8 cellular contexts compared by ENCODE assay signal in the genomic region with DNA sequence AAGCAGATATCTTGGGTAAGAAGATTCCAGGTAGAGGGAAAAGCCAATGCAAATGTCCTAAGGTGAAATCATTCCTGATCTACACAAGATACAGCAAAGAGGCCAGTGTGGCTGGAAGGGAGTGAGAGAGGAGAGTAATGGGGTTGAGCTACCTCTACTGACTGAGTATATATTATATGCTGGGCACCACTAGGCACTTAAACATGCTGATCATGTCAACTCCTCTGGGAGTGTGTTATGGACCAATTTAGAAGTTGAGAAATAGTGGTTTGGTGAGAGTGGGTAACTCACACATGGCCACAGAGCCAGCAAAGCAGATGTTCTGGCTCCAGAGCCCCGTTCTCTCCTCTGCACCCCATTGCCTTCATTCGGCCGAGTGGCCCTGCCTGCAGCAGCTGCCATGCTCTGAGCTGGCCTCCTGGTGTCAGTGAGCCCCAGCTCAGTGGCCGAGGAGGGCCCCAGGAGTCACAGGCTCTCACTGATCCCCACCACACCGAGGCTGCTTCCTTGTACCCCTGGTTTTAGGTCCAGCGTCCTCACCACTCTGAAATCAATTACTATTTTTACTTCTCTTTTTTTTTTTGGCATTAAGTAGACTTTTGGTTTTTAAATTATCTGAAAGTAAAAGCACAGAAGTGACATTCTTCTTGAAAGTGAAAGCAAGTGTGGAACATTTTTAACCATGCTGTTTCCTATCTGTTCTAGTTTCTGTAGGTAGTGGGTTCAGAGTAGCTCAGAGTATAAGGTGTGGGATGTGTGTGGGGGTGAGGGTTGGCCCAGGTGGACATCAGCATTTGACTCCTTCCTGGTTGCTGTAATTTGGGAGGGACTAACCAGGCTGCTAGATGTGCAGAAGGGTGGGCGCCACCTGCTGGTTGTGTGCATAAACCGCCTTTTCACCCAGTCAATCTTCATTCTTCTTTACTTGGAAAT. TPM values are rescaled to one million over a fixed set of nuclear protein-coding genes. Genes with fewer than 3 reads are reported as not detected.
A peak's percentile ranks its signal among the peaks of the same experiment; 100 is the strongest.
DNase-seq lines count a peak whose midpoint lies in the region; ATAC-seq and TF ChIP-seq lines count a peak whose summit lies in the region.

No MANE protein-coding gene starts in this region.

- in situ Hi-C loops in HAP-1 (cut with MboI; ENCODE audit: low sequenced_read_pairs): no loop called here

- H3K4me1 ChIP-seq in HAP-1: no peaks in the 10 kb centered on the region
- no peaks in the 10 kb centered on the region for H3K4me1 ChIP-seq in right lobe of liver

- DNase-seq in NCI-H524 (lab: John Stamatoyannopoulos, UW): peak; percentile 17 to 45
- DNase-seq in NCI-H524 treated with DMSO at 0.1 percent for 48 hours (lab: John Stamatoyannopoulos, UW): no peak
- DNase-seq in HAP-1 (ENCODE audit: low spot score in 2 of 2): peak; percentile 69 to 80
- DNase-seq in MG63: peak; percentile 67
- peak; percentile 83 for DNase-seq in WERI-Rb-1
- DNase-seq in cardiac fibroblast (ENCODE audit: low read depth in 2 of 2): peak; percentile 79 to 83
- peak; percentile 70 to 73 (median 72) for DNase-seq in right lobe of liver
- peak; percentile 31 for DNase-seq in stimulated activated CD8-positive, alpha-beta memory T cell treated with anti-CD3 and anti-CD28 coated beads, Interleukin-12 subunit alpha, Interleukin-12 subunit beta, amount 100 ng/mL, for 24 hours (ENCODE audit: extremely low read depth)

- H3K9me3 ChIP-seq in HAP-1: no peaks in the 10 kb centered on the region
- no peaks in the 10 kb centered on the region for H3K9me3 ChIP-seq in MG63
- no peaks in the 10 kb centered on the region for H3K9me3 ChIP-seq in WERI-Rb-1 (ENCODE audit: severe bottlenecking)
- no peaks in the 10 kb centered on the region for H3K9me3 ChIP-seq in right lobe of liver

- no peak overlapping the region for H3K27ac ChIP-seq in WERI-Rb-1
- no peak overlapping the region for H3K27ac ChIP-seq in right lobe of liver

- WGBS in right lobe of liver (ENCODE audit: insufficient coverage, low coverage, low lambda C conversion rate, missing lambda C conversion rate): 38% methylated on average over 5 of the region's 8 CpGs

- intact Hi-C loops in right lobe of liver (cut with DNase I): no loop called here

- H3K4me3 ChIP-seq in HAP-1: no peak overlapping the region
- no peak overlapping the region for H3K4me3 ChIP-seq in MG63
- H3K4me3 ChIP-seq in WERI-Rb-1 (ENCODE audit: low read depth, low read length): no peak overlapping the region
- H3K4me3 ChIP-seq in cardiac fibroblast (replicated peaks in 1 of 2; ENCODE audit: low read depth in 2 of 2, low read length in 2 of 2): no peak overlapping the region
- H3K4me3 ChIP-seq in right lobe of liver: no peak overlapping the region

- H3K27me3 ChIP-seq in HAP-1 (ENCODE audit: low read depth) (no peaks in the 10 kb centered on the region), MG63 (no peaks in the 10 kb centered on the region), WERI-Rb-1 (ENCODE audit: insufficient read depth, low read depth, severe bottlenecking) (peaks cover 53% of the 10 kb centered on the region), right lobe of liver (no peaks in the 10 kb centered on the region)

- TF ChIP-seq POLR2A in right lobe of liver (IDR thresholded peaks at IDR 0.05): no peak

- H3K36me3 ChIP-seq in HAP-1 (replicated peaks): no peaks in the 10 kb centered on the region
- H3K36me3 ChIP-seq in MG63: no peaks in the 10 kb centered on the region
- H3K36me3 ChIP-seq in WERI-Rb-1: no peaks in the 10 kb centered on the region
- H3K36me3 ChIP-seq in right lobe of liver: no peaks in the 10 kb centered on the region

- ATAC-seq in right lobe of liver: peak; percentile 79 to 86 (median 84)

- TF ChIP-seq CTCF in WERI-Rb-1 (IDR thresholded peaks at IDR 0.05; ENCODE audit: low read depth, low read length) (peak; percentile 99), cardiac fibroblast (IDR thresholded peaks at IDR 0.05; ENCODE audit: low read depth, low read length) (peak; percentile 91), right lobe of liver (IDR thresholded peaks at IDR 0.05) (peak; percentile 48 to 84 (median 78))

RNA-seq across cellular contexts. Expression of a gene that starts 45.8 kb away (rescaled TPM):
- not detected in 2 replicates for total RNA-seq in MG63 (2014; rRNA removed; shearing (Covaris generic); ENCODE audit: low replicate concordance)
- total RNA-seq in right lobe of liver: not detected

RNA-seq across cellular contexts. Expression of a gene that starts 50.7 kb away (rescaled TPM):
- total RNA-seq in MG63 (2014; rRNA removed; shearing (Covaris generic); ENCODE audit: low replicate concordance): not detected in 2 replicates
- total RNA-seq in right lobe of liver: not detected

RNA-seq across cellular contexts. Expression of a gene that starts 54.4 kb away (rescaled TPM):
- total RNA-seq in MG63 (2014; rRNA removed; shearing (Covaris generic); ENCODE audit: low replicate concordance): not detected in 2 replicates
- not detected for total RNA-seq in right lobe of liver
